ENCODE assay signal across 8 cellular contexts in genomic region chr15:97904196-97904572, GRCh38. TPM values are rescaled to one million over a fixed set of nuclear protein-coding genes. Genes with fewer than 3 reads are reported as not detected.
DNase-seq lines count a peak whose midpoint lies in the region; ATAC-seq and TF ChIP-seq lines count a peak whose summit lies in the region.

No MANE protein-coding gene starts in this region.

- H3K36me3 ChIP-seq in Panc1 (ENCODE audit: control insufficient read depth, insufficient read depth, low read length) (no peaks in the 10 kb centered on the region), left lung (no peaks in the 10 kb centered on the region)

- no peaks in the 10 kb centered on the region for H3K9me3 ChIP-seq in Panc1 (ENCODE audit: control insufficient read depth, insufficient read depth, low read depth, low read length)
- no peaks in the 10 kb centered on the region for H3K9me3 ChIP-seq in left lung

- CTCF ChIA-PET in Panc1 (lab: Charles Lee): interaction anchor here (1.1 kb wide), 1 partner anchor 519 kb away, joined by 4 read pairs; no protein-coding TSS in a partner anchor

- H3K27ac ChIP-seq in HL-60 (replicated peaks) (no peak overlapping the region), Panc1 (ENCODE audit: low read length) (no peak overlapping the region), coronary artery (no peak overlapping the region), left lung (no peak overlapping the region), substantia nigra (ENCODE audit: low read depth, low read length, poor library complexity, severe bottlenecking) (no peak overlapping the region)

- in situ Hi-C loops in Panc1 (cut with HindIII; ENCODE audit: low pct_unique_long_range_greater_than_20kb, low sequenced_read_pairs): no loop called here

- POLR2A ChIA-PET in Panc1 (lab: Charles Lee): no interaction called here

- ATAC-seq in Panc1 (peak; percentile 97), left lung (peak; percentile 97)
- ATAC-seq in activated CD4-positive, CD25-positive, alpha-beta regulatory T cell treated with anti-CD3 and anti-CD28 coated beads, Interleukin-2, amount 50 U/mL, for 24 hours: no peak

- no TSS peak for BruUV-seq in Panc1 (replicated peaks; lab: Mats Ljungman, UMichigan)

- H3K4me3 ChIP-seq in HL-60 (replicated peaks; ENCODE audit: insufficient read depth, low read length) (no peak overlapping the region), Panc1 (ENCODE audit: low read depth in 2 of 2, low read length in 2 of 2) (no peak overlapping the region), coronary artery (no peak overlapping the region), left lung (no peak overlapping the region)

- TF ChIP-seq CTCF in HL-60 (IDR thresholded peaks at IDR 0.05; ENCODE audit: insufficient read depth, low read length) (peak; percentile 25), Panc1 (IDR thresholded peaks at IDR 0.05) (peak; percentile 89), coronary artery (IDR thresholded peaks at IDR 0.05) (peak; percentile 44), left lung (IDR thresholded peaks at IDR 0.05) (peak; percentile 17 to 54)

- intact Hi-C loops in Panc1 (cut with micrococcal nuclease; ENCODE audit: unreplicated experiment): loop anchor here (5.0 kb wide), 1 partner anchor 518 kb away; no protein-coding TSS in a partner anchor
- intact Hi-C loops in left lung (cut with DNase I): loop anchor here (5.0 to 10.0 kb wide), 3 partner anchors 181 to 391 kb away; no protein-coding TSS in a partner anchor

- DNase-seq in DMS153 (lab: John Stamatoyannopoulos, UW): peak; percentile 3
- peak in 1 of 2 experiments; percentile 34 for DNase-seq in HL-60 (ENCODE audit: low read depth in 1 of 2, low spot score in 1 of 2)
- no peak for DNase-seq in Panc1 (ENCODE audit: low read depth, low spot score)
- DNase-seq in coronary artery (ENCODE audit: low spot score): no peak
- peak; percentile 58 to 87 for DNase-seq in left lung
- DNase-seq in substantia nigra (lab: John Stamatoyannopoulos, UW): peak in 40 of 49 donors; percentile 2 to 65 (median 42)
- DNase-seq in DMS79 (lab: John Stamatoyannopoulos, UW): no peak

- peaks cover 14% of the 10 kb centered on the region for H3K27me3 ChIP-seq in HL-60 (ENCODE audit: insufficient read depth, poor library complexity, severe bottlenecking)
- peaks cover 22% of the 10 kb centered on the region for H3K27me3 ChIP-seq in Panc1 (ENCODE audit: control insufficient read depth, insufficient read depth, low read length)
- peaks cover 12 to 60% of the 10 kb centered on the region in 2 donors for H3K27me3 ChIP-seq in left lung

- H3K4me1 ChIP-seq in Panc1 (ENCODE audit: control insufficient read depth, insufficient read depth, low read length): no peaks in the 10 kb centered on the region
- H3K4me1 ChIP-seq in left lung: no peaks in the 10 kb centered on the region

RNA-seq across cellular contexts. Expression of gene ARRDC4, which starts 56.3 kb away (rescaled TPM):
- total RNA-seq in Panc1 (2021; ENCODE audit: unreplicated experiment) (2.9 TPM), left lung (10 to 100 TPM; 19.0 to 29.5 TPM)
- 3.1 TPM for polyA plus RNA-seq in Panc1 (2012; ENCODE audit: insufficient read length)

Comparison
In these comparisons a context has a peak if more than half of its experiments do, and no peak if none do; other contexts are left out.
1. DNase-seq: peak in DMS153 (single experiment), left lung (2 of 2) and substantia nigra (40 of 49); none in Panc1 (single experiment), coronary artery (single experiment) and DMS79 (single experiment).
2. CTCF ChIP-seq: peak in every context shown above with its lines; median percentile 89 in Panc1; 44 in coronary artery; 36 in left lung; 25 in HL-60.
3. ATAC-seq: peak in Panc1 (single experiment) and left lung (single experiment); none in activated CD4-positive, CD25-positive, alpha-beta regulatory T cell treated with anti-CD3 and anti-CD28 coated beads, Interleukin-2, amount 50 U/mL, for 24 hours (0 of 2).